Comparison of ENCODE assay signal across 8 cellular contexts in genomic region chr1:223748773-223749733, GRCh38. TPM values are rescaled to one million over a fixed set of nuclear protein-coding genes. Genes with fewer than 3 reads are reported as not detected.
DNase-seq lines count a peak whose midpoint lies in the region; ATAC-seq and TF ChIP-seq lines count a peak whose summit lies in the region.

No MANE protein-coding gene starts in this region.

- H3K27me3 Mint-ChIP-seq in CD4-positive, CD25-positive, alpha-beta regulatory T cell, result no peaks in the 10 kb centered on the region

- TF ChIP-seq POLR2A in lower leg skin (IDR thresholded peaks at IDR 0.05), result no peak

- ATAC-seq in CD4-positive, CD25-positive, alpha-beta regulatory T cell (ENCODE audit: low read depth in 2 of 2), result peak; percentile 74 to 78
- peak; percentile 63 for ATAC-seq in GM21381 (IDR thresholded peaks at IDR 0.05; ENCODE audit: unreplicated experiment)

- H3K4me1 ChIP-seq in CD4-positive, CD25-positive, alpha-beta regulatory T cell (ENCODE audit: control insufficient read depth, insufficient read depth, low read length, poor library complexity, severe bottlenecking), result peaks cover 15% of the 10 kb centered on the region

- peak overlapping the region in 2 of 3 donors; percentile 51 to 53 for H3K27ac Mint-ChIP-seq in CD4-positive, CD25-positive, alpha-beta regulatory T cell

- no peaks in the 10 kb centered on the region for H3K9me3 ChIP-seq in CD4-positive, CD25-positive, alpha-beta regulatory T cell (ENCODE audit: control insufficient read depth in 2 of 2, low read length in 2 of 2)

- H3K4me3 ChIP-seq in CD4-positive, CD25-positive, alpha-beta regulatory T cell (ENCODE audit: low read depth, low read length), result no peak overlapping the region
- H3K4me3 ChIP-seq in dorsolateral prefrontal cortex (peak overlapping the region; percentile 33 to 73 (median 60)), lower leg skin (ENCODE audit: low read depth, poor library complexity, severe bottlenecking) (no peak overlapping the region)

- H3K4me3 Mint-ChIP-seq in CD4-positive, CD25-positive, alpha-beta regulatory T cell, result peak overlapping the region; percentile 22 to 82 (median 80)

- peak; percentile 46 to 74 (median 71) for DNase-seq in CD4-positive, CD25-positive, alpha-beta regulatory T cell
- DNase-seq in activated CD4-positive, alpha-beta T cell treated with anti-CD3 and anti-CD28 coated beads, Interleukin-2, amount 50 U/mL, for 48 hours, result peak; percentile 64 to 70
- DNase-seq in dorsolateral prefrontal cortex (peak in 9 of 10 donors; percentile 48 to 83 (median 62)), lower leg skin (ENCODE audit: low spot score in 2 of 2) (peak; percentile 42 to 95), NCI-H146 treated with DMSO at 0.1 percent for 48 hours (lab: John Stamatoyannopoulos, UW; ENCODE audit: unreplicated experiment) (no peak)
- DNase-seq in stimulated activated CD4-positive, alpha-beta T cell treated with anti-CD3 and anti-CD28 coated beads, Interleukin-4, amount 100 ng/mL, for 4 hours, result peak; percentile 52 to 68

- 20 to 23% methylated on average over 41 to 46 of the region's 61 CpGs for WGBS in lower leg skin, 2 donors

- no peak overlapping the region for H3K27ac ChIP-seq in CD4-positive, CD25-positive, alpha-beta regulatory T cell (ENCODE audit: insufficient read depth, low read length, poor library complexity, severe bottlenecking)
- H3K27ac ChIP-seq in dorsolateral prefrontal cortex, result peak overlapping the region in 56 of 59 donors; percentile 22 to 87 (median 74)

- H3K9me3 Mint-ChIP-seq in CD4-positive, CD25-positive, alpha-beta regulatory T cell, result no peaks in the 10 kb centered on the region

- H3K27me3 ChIP-seq in CD4-positive, CD25-positive, alpha-beta regulatory T cell (ENCODE audit: control insufficient read depth, insufficient read depth, low read length), result no peaks in the 10 kb centered on the region
- H3K27me3 ChIP-seq in dorsolateral prefrontal cortex, result no peaks in the 10 kb centered on the region

- H3K4me1 Mint-ChIP-seq in CD4-positive, CD25-positive, alpha-beta regulatory T cell, result peaks cover 9 to 20% (median 16%) of the 10 kb centered on the region in 4 donors

- H3K36me3 ChIP-seq in CD4-positive, CD25-positive, alpha-beta regulatory T cell (ENCODE audit: control insufficient read depth, insufficient read depth, low read length), result peaks cover 74% of the 10 kb centered on the region

- intact Hi-C loops in dorsolateral prefrontal cortex (cut with DNase I) (loop anchor here (1.0 to 2.0 kb wide), 3 partner anchors 36 to 48 kb away; partner anchors contain the start of gene CAPN2 (in 2 of the 2)), lower leg skin (cut with DNase I; ENCODE audit: low total_unique reads) (loop anchor here (5.0 kb wide), 2 partner anchors 37 to 52 kb away; partner anchors contain the start of gene CAPN2)

- TF ChIP-seq CTCF in LNCAP (IDR thresholded peaks at IDR 0.05) (peak; percentile 99), dorsolateral prefrontal cortex (IDR thresholded peaks at IDR 0.05 in 54 of 56, conservative IDR thresholded peaks at IDR 0.05 in 2 of 56; ENCODE audit: low read depth in 1 of 56, partially characterized antibody in 56 of 56) (peak; percentile 90 to 100 (median 98)), lower leg skin (IDR thresholded peaks at IDR 0.05) (peak in 1 of 3 donors; percentile 60)

- peaks cover 39% of the 10 kb centered on the region for H3K36me3 Mint-ChIP-seq in CD4-positive, CD25-positive, alpha-beta regulatory T cell

RNA-seq across cellular contexts. Expression of gene CAPN2, which starts 36.7 kb away (rescaled TPM):
- total RNA-seq in CD4-positive, CD25-positive, alpha-beta regulatory T cell, result 278 TPM
- polyA plus RNA-seq in CD4-positive, CD25-positive, alpha-beta regulatory T cell, result 100 to 1,000 TPM; 132 to 191 (median 150) TPM
- total RNA-seq in dorsolateral prefrontal cortex (100 to 1,000 TPM in 66 of 120 experiments, 10 to 100 TPM in 54; 66.7 to 318 (median 103) TPM), lower leg skin (10 to 100 TPM; 33.7 to 73.3 (median 47.2) TPM)

Comparison
In these comparisons a context has a peak if more than half of its experiments do, and no peak if none do; other contexts are left out.
1. H3K4me3 ChIP-seq: peak in dorsolateral prefrontal cortex (59 of 59); none in CD4-positive, CD25-positive, alpha-beta regulatory T cell (single experiment) and lower leg skin (single experiment).